12 cellular contexts compared by ENCODE assay signal in genomic region chr2:37020212-37020886, GRCh38. TPM values are rescaled to one million over a fixed set of nuclear protein-coding genes. Genes with fewer than 3 reads are reported as not detected.
DNase-seq lines count a peak whose midpoint lies in the region; ATAC-seq and TF ChIP-seq lines count a peak whose summit lies in the region.
"Had no signal": no experiment of that assay in that cellular context is flagged by ENCODE, and none has a peak within 500 bp of the region (broad histone marks: within the 10 kb centered on the region; RNA-seq: fewer than 3 reads in every experiment).

No MANE protein-coding gene starts in this region.

- H3K4me1 Mint-ChIP-seq in natural killer cell treated with Interleukin-12 subunit alpha and Interleukin-12 subunit beta and Interleukin-15 and Interleukin-18, amount 100 ng/mL, for 72 hours (ENCODE audit: low read depth in 2 of 2): no peaks in the 10 kb centered on the region
- peaks cover 5% of the 10 kb centered on the region for H3K4me1 Mint-ChIP-seq in WTC11
- H3K4me1 Mint-ChIP-seq: memory B cell had no signal

- H3K27me3 Mint-ChIP-seq in natural killer cell treated with Interleukin-12 subunit alpha and Interleukin-12 subunit beta and Interleukin-15 and Interleukin-18, amount 100 ng/mL, for 72 hours: no peaks in the 10 kb centered on the region
- H3K27me3 Mint-ChIP-seq in WTC11 (ENCODE audit: low read depth): no peaks in the 10 kb centered on the region
- H3K27me3 Mint-ChIP-seq: memory B cell had no signal

- ATAC-seq in left lung (peak; percentile 92), HG02870 (IDR thresholded peaks at IDR 0.05; ENCODE audit: unreplicated experiment) (no peak), WTC11 (no peak)
- ATAC-seq in natural killer cell treated with Interleukin-12 subunit alpha and Interleukin-12 subunit beta and Interleukin-15 and Interleukin-18, amount 100 ng/mL, for 72 hours: no peak

- 28 to 32% methylated on average over 5 of the region's 5 CpGs for WGBS in GM23248 (ENCODE audit: low coverage in 1 of 2, low lambda C conversion rate in 2 of 2, missing lambda C conversion rate in 2 of 2), 2 experiments
- WGBS in suprapubic skin: 59% methylated on average over 5 of the region's 5 CpGs

- no peak overlapping the region for H3K4me3 ChIP-seq in GM23248
- H3K4me3 ChIP-seq in coronary artery: no peak overlapping the region
- H3K4me3 ChIP-seq in left lung: no peak overlapping the region
- no peak overlapping the region for H3K4me3 ChIP-seq in suprapubic skin

- POLR2A ChIA-PET in WTC11 (lab: Charles Lee): no interaction called here

- TF ChIP-seq POLR2A in suprapubic skin (IDR thresholded peaks at IDR 0.05): no peak

- TF ChIP-seq EP300 in suprapubic skin (IDR thresholded peaks at IDR 0.05): no peak

- in situ Hi-C loops in GM23248 (cut with MboI): no loop called here

- no peak overlapping the region for H3K4me3 Mint-ChIP-seq in natural killer cell treated with Interleukin-12 subunit alpha and Interleukin-12 subunit beta and Interleukin-15 and Interleukin-18, amount 100 ng/mL, for 72 hours
- no peak overlapping the region for H3K4me3 Mint-ChIP-seq in WTC11
- H3K4me3 Mint-ChIP-seq: memory B cell had no signal

- no peak overlapping the region for H3K27ac Mint-ChIP-seq in natural killer cell treated with Interleukin-12 subunit alpha and Interleukin-12 subunit beta and Interleukin-15 and Interleukin-18, amount 100 ng/mL, for 72 hours
- H3K27ac Mint-ChIP-seq in WTC11: no peak overlapping the region; the same call in 1 of the 2 replicates

- CTCF ChIA-PET in WTC11 (lab: Charles Lee): no interaction called here

- H3K9ac ChIP-seq in GM23248: no peak overlapping the region

- H3K36me3 Mint-ChIP-seq in natural killer cell treated with Interleukin-12 subunit alpha and Interleukin-12 subunit beta and Interleukin-15 and Interleukin-18, amount 100 ng/mL, for 72 hours: peaks cover 16% of the 10 kb centered on the region
- H3K36me3 Mint-ChIP-seq in WTC11: peaks cover 14% of the 10 kb centered on the region; the same call in 1 of the 2 replicates

- H4K20me1 ChIP-seq in GM23248 (ENCODE audit: insufficient read depth): no peaks in the 10 kb centered on the region

- peaks cover 14% of the 10 kb centered on the region for H3K4me1 ChIP-seq in GM23248 (ENCODE audit: insufficient read depth)
- peaks cover 0 to 5% of the 10 kb centered on the region in 2 donors for H3K4me1 ChIP-seq in left lung
- H3K4me1 ChIP-seq in suprapubic skin: no peaks in the 10 kb centered on the region

- TF ChIP-seq CTCF in coronary artery (IDR thresholded peaks at IDR 0.05) (no peak), left lung (IDR thresholded peaks at IDR 0.05) (no peak), suprapubic skin (IDR thresholded peaks at IDR 0.05) (no peak), WTC11 (IDR thresholded peaks at IDR 0.05) (no peak)

- H3K4me2 ChIP-seq in GM23248 (ENCODE audit: unreplicated experiment): peak overlapping the region; percentile 8

- H3K27me3 ChIP-seq in GM23248 (replicated peaks; ENCODE audit: insufficient read depth): no peaks in the 10 kb centered on the region
- H3K27me3 ChIP-seq in left lung: no peaks in the 10 kb centered on the region
- no peaks in the 10 kb centered on the region for H3K27me3 ChIP-seq in suprapubic skin

- no peak overlapping the region for H2AFZ ChIP-seq in GM23248

- peak overlapping the region; percentile 29 for H3K27ac ChIP-seq in GM23248
- peak overlapping the region in 1 of 2 donors; percentile 71 for H3K27ac ChIP-seq in coronary artery
- H3K27ac ChIP-seq in left lung: peak overlapping the region in 1 of 2 donors; percentile 61
- no peak overlapping the region for H3K27ac ChIP-seq in suprapubic skin

- intact Hi-C loops in left lung (cut with DNase I): no loop called here

- no peaks in the 10 kb centered on the region for H3K9me2 ChIP-seq in GM23248 (ENCODE audit: insufficient read depth)

- no peaks in the 10 kb centered on the region for H3K9me3 Mint-ChIP-seq in natural killer cell treated with Interleukin-12 subunit alpha and Interleukin-12 subunit beta and Interleukin-15 and Interleukin-18, amount 100 ng/mL, for 72 hours
- no peaks in the 10 kb centered on the region for H3K9me3 Mint-ChIP-seq in WTC11
- H3K9me3 Mint-ChIP-seq: memory B cell had no signal

- DNase-seq in GM23248 (peak; percentile 81), coronary artery (ENCODE audit: low spot score) (peak; percentile 78), left lung (peak in 1 of 2 donors; percentile 77), suprapubic skin (ENCODE audit: low spot score in 2 of 2) (peak; percentile 81 to 87), NCI-H524 (lab: John Stamatoyannopoulos, UW) (no peak), WTC11 (ENCODE audit: low spot score) (no peak)
- DNase-seq in natural killer cell treated with Interleukin-12 subunit alpha and Interleukin-12 subunit beta and Interleukin-15 and Interleukin-18, amount 100 ng/mL, for 72 hours (ENCODE audit: low spot score): no peak
- DNase-seq: activated naive CD4-positive, alpha-beta T cell treated with Interleukin-2 at 50 U/mL for 16 hours; NCI-H1694 treated with DMSO at 0.1 percent for 48 hours; SHP77 had no signal

- H3K36me3 ChIP-seq in GM23248 (ENCODE audit: low read depth): peaks cover 39% of the 10 kb centered on the region
- H3K36me3 ChIP-seq in left lung: peaks cover 0 to 85% of the 10 kb centered on the region in 2 donors
- H3K36me3 ChIP-seq in suprapubic skin: peaks cover 74% of the 10 kb centered on the region

- no peaks in the 10 kb centered on the region for H3K9me3 ChIP-seq in GM23248 (ENCODE audit: low read depth)
- H3K9me3 ChIP-seq in left lung: no peaks in the 10 kb centered on the region
- H3K9me3 ChIP-seq in suprapubic skin: no peaks in the 10 kb centered on the region

- no peaks in the 10 kb centered on the region for H3K79me2 ChIP-seq in GM23248 (ENCODE audit: insufficient read depth)

- no peaks in the 10 kb centered on the region for H3F3A ChIP-seq in GM23248 (ENCODE audit: insufficient read depth)

TF ChIP-seq in WTC11, 78 proteins besides CTCF, POLR2A, EP300 and RAD21 (continues in another document):
- TF ChIP-seq TEAD4 (CRISPR knock-in tag; IDR thresholded peaks at IDR 0.05): no peak
- no peak for TF ChIP-seq AFF4 (CRISPR knock-in tag; IDR thresholded peaks at IDR 0.05; ENCODE audit: borderline replicate concordance)
- TF ChIP-seq TEAD1 (CRISPR knock-in tag; IDR thresholded peaks at IDR 0.05): no peak
- TF ChIP-seq SMAD3 (CRISPR knock-in tag; IDR thresholded peaks at IDR 0.05; ENCODE audit: borderline replicate concordance): no peak
- TF ChIP-seq CBFB (CRISPR knock-in tag; IDR thresholded peaks at IDR 0.05; ENCODE audit: low read depth): no peak
- no peak for TF ChIP-seq ATF3 (CRISPR knock-in tag; conservative IDR thresholded peaks at IDR 0.05)
- TF ChIP-seq OVOL2 (CRISPR knock-in tag; IDR thresholded peaks at IDR 0.05; ENCODE audit: borderline replicate concordance): no peak
- TF ChIP-seq GABPB1 (CRISPR knock-in tag; IDR thresholded peaks at IDR 0.05): no peak
- no peak for TF ChIP-seq CDX4 (CRISPR knock-in tag; IDR thresholded peaks at IDR 0.05; ENCODE audit: borderline replicate concordance)

RNA-seq across cellular contexts. Expression of gene STRN, which starts 54.0 kb away (rescaled TPM):
- total RNA-seq in GM23248 (2014; rRNA removed; shearing (Covaris generic)): 12.1 and 12.8 TPM in 2 replicates
- 5.8 and 6.5 TPM in 2 replicates for polyA plus RNA-seq in GM23248 (2016; fragmentation: Nextera tagmentation; extraction: Ambion mirVana)
- total RNA-seq in left lung: 10 to 100 TPM; 25.4 to 27.3 TPM
- total RNA-seq in suprapubic skin: 10 to 100 TPM; 28.6 to 39.6 (median 37.5) TPM
- total RNA-seq in natural killer cell treated with Interleukin-12 subunit alpha and Interleukin-12 subunit beta and Interleukin-15 and Interleukin-18, amount 100 ng/mL, for 72 hours: 10 to 100 TPM; 25.3 to 36.0 TPM
- 31.1 to 34.7 TPM (median 31.3 TPM) in 3 replicates for total RNA-seq in WTC11 (2021)

Comparison
In these comparisons a context has a peak if more than half of its experiments do, and no peak if none do; other contexts are left out.
1. DNase-seq: peak in GM23248 (single experiment), coronary artery (single experiment) and suprapubic skin (2 of 2); none in NCI-H524 (0 of 2), natural killer cell treated with Interleukin-12 subunit alpha and Interleukin-12 subunit beta and Interleukin-15 and Interleukin-18, amount 100 ng/mL, for 72 hours (single experiment) and WTC11 (single experiment).